18 cellular contexts compared by ENCODE assay signal in genomic region chr1:98147280-98147679, GRCh38.
DNase-seq lines count a peak whose midpoint lies in the region; ATAC-seq, FAIRE-seq and TF ChIP-seq lines count a peak whose summit lies in the region.
"Had no signal": no experiment of that assay in that cellular context is flagged by ENCODE, and none has a peak within 500 bp of the region (broad histone marks: within the 10 kb centered on the region; RNA-seq: fewer than 3 reads in every experiment).

No MANE protein-coding gene starts in this region.

- H4K20me1 ChIP-seq in DND-41 (ENCODE audit: insufficient read depth, low read length) = no peaks in the 10 kb centered on the region
- H4K20me1 ChIP-seq: BLaER1 treated with 17β-estradiol and CSF1 and Interleukin-3, amounts not matched to agents 10 nM and 100 nM had no signal

- POLR2A ChIA-PET in T-cell (lab: Charles Lee) = no interaction called here

- ATAC-seq in DND-41 (ENCODE audit: insufficient read depth, low read depth) (peak; percentile 77), GM18909 (IDR thresholded peaks at IDR 0.05; ENCODE audit: poor library complexity, unreplicated experiment) (no peak), T-cell (replicated peaks in 1 of 4) (no peak)
- ATAC-seq: CD8-positive, alpha-beta T cell had no signal

- H3K36me3 Mint-ChIP-seq in T-cell = no peaks in the 10 kb centered on the region
- H3K36me3 Mint-ChIP-seq: CD8-positive, alpha-beta T cell had no signal

- H3K4me3 Mint-ChIP-seq in T-cell = no peak overlapping the region
- H3K4me3 Mint-ChIP-seq: B cell; CD8-positive, alpha-beta T cell had no signal

- H3K36me3 ChIP-seq in DND-41 (ENCODE audit: insufficient read depth, low read length) = no peaks in the 10 kb centered on the region
- H3K36me3 ChIP-seq in sigmoid colon = no peaks in the 10 kb centered on the region
- H3K36me3 ChIP-seq: BLaER1 treated with 17β-estradiol and CSF1 and Interleukin-3, amounts not matched to agents 10 nM and 100 nM; HAP-1 had no signal

- H3K9ac ChIP-seq in DND-41 (ENCODE audit: low read depth, low read length) = no peak overlapping the region
- H3K9ac ChIP-seq: BLaER1 treated with 17β-estradiol and CSF1 and Interleukin-3, amounts not matched to agents 10 nM and 100 nM; GM23248 had no signal

- H3K4me1 ChIP-seq in DND-41 (ENCODE audit: insufficient read depth, low read length) (peaks cover 8% of the 10 kb centered on the region), sigmoid colon (no peaks in the 10 kb centered on the region)
- H3K4me1 ChIP-seq: BLaER1 treated with 17β-estradiol and CSF1 and Interleukin-3, amounts not matched to agents 10 nM and 100 nM; HAP-1 had no signal

- H3K27me3 ChIP-seq in DND-41 (ENCODE audit: insufficient read depth, low read length, poor library complexity) = no peaks in the 10 kb centered on the region
- no peaks in the 10 kb centered on the region for H3K27me3 ChIP-seq in sigmoid colon
- H3K27me3 ChIP-seq: BLaER1 treated with 17β-estradiol and CSF1 and Interleukin-3, amounts not matched to agents 10 nM and 100 nM had no signal

- no peak for TF ChIP-seq CTCF in DND-41 (IDR thresholded peaks at IDR 0.05; ENCODE audit: borderline replicate concordance, extremely low read depth, low read length, poor library complexity, severe bottlenecking)
- no peak for TF ChIP-seq CTCF in sigmoid colon (IDR thresholded peaks at IDR 0.05)

- H3K9me3 ChIP-seq in DND-41 (ENCODE audit: insufficient read depth, low read length, severe bottlenecking) (peaks cover 2% of the 10 kb centered on the region), sigmoid colon (peaks cover 0 to 1% (median 0%) of the 10 kb centered on the region in 4 donors)
- H3K9me3 ChIP-seq: HAP-1 had no signal

- H3K27ac ChIP-seq in DND-41 (ENCODE audit: low read length) (no peak overlapping the region), sigmoid colon (no peak overlapping the region)
- H3K27ac ChIP-seq: BLaER1 treated with 17β-estradiol and CSF1 and Interleukin-3, amounts not matched to agents 10 nM and 100 nM; GM23248; HL-60 had no signal

- DNase-seq in DND-41 (peak; percentile 31), astrocyte of the hippocampus (ENCODE audit: low read depth, low spot score) (peak; percentile 55), foreskin melanocyte (peak; percentile 10), sigmoid colon (no peak), T-cell (no peak), GM12891 (ENCODE audit: insufficient read length, low spot score) (no peak)
- DNase-seq: 8988T; Calu3; CD8-positive, alpha-beta T cell; DMS79 treated with DMSO at 0.1 percent for 48 hours; GM23248 had no signal

- no peaks in the 10 kb centered on the region for H3K4me1 Mint-ChIP-seq in T-cell
- H3K4me1 Mint-ChIP-seq: B cell had no signal

- H3K79me2 ChIP-seq in DND-41 (ENCODE audit: insufficient read depth, low read length) = no peaks in the 10 kb centered on the region

- H3K27ac Mint-ChIP-seq in T-cell = no peak overlapping the region
- H3K27ac Mint-ChIP-seq: B cell; CD8-positive, alpha-beta T cell had no signal

- TF ChIP-seq POLR2A in sigmoid colon (IDR thresholded peaks at IDR 0.05) (no peak), GM12891 (IDR thresholded peaks at IDR 0.05; ENCODE audit: low read depth, low read length) (no peak)

- H2AFZ ChIP-seq in DND-41 (ENCODE audit: low read depth, low read length) = no peak overlapping the region
- H2AFZ ChIP-seq: GM23248 had no signal

- peaks cover 0 to 3% of the 10 kb centered on the region in 2 donors for H3K27me3 Mint-ChIP-seq in T-cell
- H3K27me3 Mint-ChIP-seq: B cell had no signal

- H3K4me3 ChIP-seq in DND-41 (ENCODE audit: low read depth in 1 of 2, low read length in 2 of 2) (no peak overlapping the region), sigmoid colon (no peak overlapping the region)
- H3K4me3 ChIP-seq: BLaER1 treated with 17β-estradiol and CSF1 and Interleukin-3, amounts not matched to agents 10 nM and 100 nM; GM23248; HAP-1 had no signal

- H3K4me2 ChIP-seq in DND-41 (ENCODE audit: insufficient read depth, low read length) = no peak overlapping the region
- H3K4me2 ChIP-seq: BLaER1 treated with 17β-estradiol and CSF1 and Interleukin-3, amounts not matched to agents 10 nM and 100 nM had no signal

- FAIRE-seq in GM12891 (lab: Jason Lieb, UNC) = no peak
- FAIRE-seq: G401.6, GM19239 had no signal

- peaks cover 2 to 25% (median 13%) of the 10 kb centered on the region in 3 donors for H3K9me3 Mint-ChIP-seq in T-cell

- CTCF ChIA-PET in T-cell (lab: Charles Lee) = no interaction called here

- intact Hi-C loops in sigmoid colon (cut with DNase I) = no loop called here

- no peak for TF ChIP-seq EP300 in sigmoid colon (IDR thresholded peaks at IDR 0.05)

TF ChIP-seq in GM12891, 5 proteins besides CTCF, POLR2A, EP300 and RAD21:
- TF ChIP-seq POLR2AphosphoS5 (IDR thresholded peaks at IDR 0.05; ENCODE audit: low read depth, low read length) = no peak
- no peak for TF ChIP-seq SPI1 (IDR thresholded peaks at IDR 0.05; ENCODE audit: low read depth, low read length)
- no peak for TF ChIP-seq TAF1 (IDR thresholded peaks at IDR 0.05; ENCODE audit: low read depth, low read length)
- TF ChIP-seq PAX5 (IDR thresholded peaks at IDR 0.05; ENCODE audit: insufficient read depth, low read length, severe bottlenecking) = no peak
- no peak for TF ChIP-seq POU2F2 (IDR thresholded peaks at IDR 0.05; ENCODE audit: low read depth, low read length)

Comparison
In these comparisons a context has a peak if more than half of its experiments do, and no peak if none do; other contexts are left out.
1. DNase-seq: peak in DND-41 (single experiment), astrocyte of the hippocampus (single experiment) and foreskin melanocyte (single experiment); none in sigmoid colon (single experiment), T-cell (0 of 34) and GM12891 (single experiment).